Comparison of ENCODE assay signal across 8 cellular contexts in genomic region chr4:26858035-26858918, GRCh38. TPM values are rescaled to one million over a fixed set of nuclear protein-coding genes. Genes with fewer than 3 reads are reported as not detected.
DNase-seq lines count a peak whose midpoint lies in the region; ATAC-seq and TF ChIP-seq lines count a peak whose summit lies in the region.

No MANE protein-coding gene starts in this region.

- H3F3A ChIP-seq in neural progenitor cell (ENCODE audit: low read depth): peaks cover 59% of the 10 kb centered on the region

- no peak for TF ChIP-seq POLR2A in GM18505 (IDR thresholded peaks at IDR 0.05; ENCODE audit: borderline replicate concordance, extremely low read depth, insufficient read depth, insufficient read length)

- H3K27ac Mint-ChIP-seq in neural progenitor cell: no peak overlapping the region

- H3K27me3 Mint-ChIP-seq in neural progenitor cell (ENCODE audit: insufficient read depth, low read depth): peaks cover 7% of the 10 kb centered on the region

- peak overlapping the region; percentile 74 for H2AFZ ChIP-seq in neural progenitor cell (replicated peaks)

- H3K9ac ChIP-seq in duodenal mucosa (ENCODE audit: low read depth in 1 of 2, low read length in 2 of 2) (peak overlapping the region; percentile 88 to 89), neural progenitor cell (no peak overlapping the region)

- peak overlapping the region; percentile 64 for H3K27ac ChIP-seq in duodenal mucosa (ENCODE audit: low read depth, low read length)
- H3K27ac ChIP-seq in neural progenitor cell: no peak overlapping the region

- peaks cover 2% of the 10 kb centered on the region for H3K9me3 Mint-ChIP-seq in neural progenitor cell

- no peaks in the 10 kb centered on the region for H3K9me3 ChIP-seq in duodenal mucosa (ENCODE audit: control insufficient read depth in 1 of 2, low read length in 2 of 2)
- no peaks in the 10 kb centered on the region for H3K9me3 ChIP-seq in neural progenitor cell (ENCODE audit: low read depth)

- DNase-seq in DMS53 treated with DMSO at 0.1 percent for 48 hours (lab: John Stamatoyannopoulos, UW; ENCODE audit: unreplicated experiment) (peak; percentile 57), NCI-H2029 (lab: John Stamatoyannopoulos, UW) (peak; percentile 40), neural progenitor cell (ENCODE audit: low spot score) (no peak), SIG-M5 (lab: John Stamatoyannopoulos, UW) (no peak)
- no peak for DNase-seq in central memory CD4-positive, alpha-beta T cell

- H3K4me2 ChIP-seq in neural progenitor cell: peak overlapping the region; percentile 97

- H3K36me3 ChIP-seq in duodenal mucosa (ENCODE audit: control insufficient read depth in 1 of 2, insufficient read depth in 2 of 2, low read length in 2 of 2) (no peaks in the 10 kb centered on the region), neural progenitor cell (no peaks in the 10 kb centered on the region)

- peak overlapping the region; percentile 79 to 95 for H3K4me3 ChIP-seq in duodenal mucosa (ENCODE audit: low read depth in 1 of 2, low read length in 2 of 2)
- peak overlapping the region; percentile 71 for H3K4me3 ChIP-seq in neural progenitor cell

- TF ChIP-seq CTCF in neural progenitor cell (IDR thresholded peaks at IDR 0.05): no peak

- peaks cover 37% of the 10 kb centered on the region for H3K4me1 Mint-ChIP-seq in neural progenitor cell

- H3K4me1 ChIP-seq in duodenal mucosa (ENCODE audit: control insufficient read depth in 1 of 2, insufficient read depth in 2 of 2, low read length in 2 of 2) (peaks cover 29 to 32% of the 10 kb centered on the region in 2 donors), neural progenitor cell (peaks cover 36% of the 10 kb centered on the region)

- H3K4me3 Mint-ChIP-seq in neural progenitor cell: peak overlapping the region; percentile 87

- ATAC-seq in GM18505 (IDR thresholded peaks at IDR 0.05; ENCODE audit: unreplicated experiment) (no peak), GM19463 (IDR thresholded peaks at IDR 0.05; ENCODE audit: unreplicated experiment) (no peak)

- H4K20me1 ChIP-seq in neural progenitor cell (ENCODE audit: low read depth): peaks cover 14% of the 10 kb centered on the region

- H3K27me3 ChIP-seq in duodenal mucosa (ENCODE audit: control insufficient read depth in 1 of 2, insufficient read depth in 2 of 2, low read length in 2 of 2): no peaks in the 10 kb centered on the region
- H3K27me3 ChIP-seq in neural progenitor cell: peaks cover 9% of the 10 kb centered on the region

- no peaks in the 10 kb centered on the region for H3K36me3 Mint-ChIP-seq in neural progenitor cell

- peaks cover 16% of the 10 kb centered on the region for H3K79me2 ChIP-seq in neural progenitor cell (ENCODE audit: low read depth)

RNA-seq across cellular contexts. Expression of gene STIM2, which starts 2.4 kb away (rescaled TPM):
- 20.6 and 25.8 TPM in 2 replicates for total RNA-seq in neural progenitor cell (ENCODE audit: low replicate concordance)

Comparison
In these comparisons a context has a peak if more than half of its experiments do, and no peak if none do; other contexts are left out.
1. DNase-seq: peak in DMS53 treated with DMSO at 0.1 percent for 48 hours (single experiment) and NCI-H2029 (single experiment); none in neural progenitor cell (single experiment), central memory CD4-positive, alpha-beta T cell (single experiment) and SIG-M5 (single experiment).